Comparison of ENCODE assay signal across 1 cellular context in the genomic region with DNA sequence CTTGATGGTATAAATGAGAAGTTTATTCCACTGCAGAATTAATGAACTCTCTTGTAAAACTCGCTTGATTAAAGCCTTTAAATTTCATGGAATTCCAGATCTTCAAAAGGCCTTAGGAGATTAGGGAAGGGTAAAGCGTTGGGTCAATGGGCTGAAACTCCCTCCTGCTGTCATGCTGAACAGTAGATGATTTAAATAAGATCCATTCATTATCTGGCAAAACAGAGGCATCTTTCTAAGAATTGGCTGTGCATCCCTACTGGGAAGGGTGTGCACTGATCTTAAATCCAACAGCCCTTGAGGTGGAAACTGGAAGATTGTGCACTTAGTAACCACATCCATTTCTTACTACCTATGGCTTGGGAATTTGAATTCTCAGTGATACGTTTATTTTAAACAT.
TF ChIP-seq lines count a peak whose summit lies in the region.

No MANE protein-coding gene starts in this region.

TF ChIP-seq in GM23338, 12 proteins besides CTCF, POLR2A, EP300 and RAD21 (continued from another document):
- TF ChIP-seq, protein P1, sequence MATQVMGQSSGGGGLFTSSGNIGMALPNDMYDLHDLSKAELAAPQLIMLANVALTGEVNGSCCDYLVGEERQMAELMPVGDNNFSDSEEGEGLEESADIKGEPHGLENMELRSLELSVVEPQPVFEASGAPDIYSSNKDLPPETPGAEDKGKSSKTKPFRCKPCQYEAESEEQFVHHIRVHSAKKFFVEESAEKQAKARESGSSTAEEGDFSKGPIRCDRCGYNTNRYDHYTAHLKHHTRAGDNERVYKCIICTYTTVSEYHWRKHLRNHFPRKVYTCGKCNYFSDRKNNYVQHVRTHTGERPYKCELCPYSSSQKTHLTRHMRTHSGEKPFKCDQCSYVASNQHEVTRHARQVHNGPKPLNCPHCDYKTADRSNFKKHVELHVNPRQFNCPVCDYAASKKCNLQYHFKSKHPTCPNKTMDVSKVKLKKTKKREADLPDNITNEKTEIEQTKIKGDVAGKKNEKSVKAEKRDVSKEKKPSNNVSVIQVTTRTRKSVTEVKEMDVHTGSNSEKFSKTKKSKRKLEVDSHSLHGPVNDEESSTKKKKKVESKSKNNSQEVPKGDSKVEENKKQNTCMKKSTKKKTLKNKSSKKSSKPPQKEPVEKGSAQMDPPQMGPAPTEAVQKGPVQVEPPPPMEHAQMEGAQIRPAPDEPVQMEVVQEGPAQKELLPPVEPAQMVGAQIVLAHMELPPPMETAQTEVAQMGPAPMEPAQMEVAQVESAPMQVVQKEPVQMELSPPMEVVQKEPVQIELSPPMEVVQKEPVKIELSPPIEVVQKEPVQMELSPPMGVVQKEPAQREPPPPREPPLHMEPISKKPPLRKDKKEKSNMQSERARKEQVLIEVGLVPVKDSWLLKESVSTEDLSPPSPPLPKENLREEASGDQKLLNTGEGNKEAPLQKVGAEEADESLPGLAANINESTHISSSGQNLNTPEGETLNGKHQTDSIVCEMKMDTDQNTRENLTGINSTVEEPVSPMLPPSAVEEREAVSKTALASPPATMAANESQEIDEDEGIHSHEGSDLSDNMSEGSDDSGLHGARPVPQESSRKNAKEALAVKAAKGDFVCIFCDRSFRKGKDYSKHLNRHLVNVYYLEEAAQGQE (IDR thresholded peaks at IDR 0.05; ENCODE audit: unreplicated experiment): no peak
TF ChIP-seq in GM23338: peak in this region for 0.
